17 cellular contexts compared by ENCODE assay signal in genomic region chr13:93867481-93867880, GRCh38.
"Had no signal": no experiment of that assay in that cellular context is flagged by ENCODE, and none has a peak within 500 bp of the region (broad histone marks: within the 10 kb centered on the region; RNA-seq: fewer than 3 reads in every experiment).

No MANE protein-coding gene starts in this region.

- H3K27ac ChIP-seq: coronary artery, psoas muscle, skin epidermis, transverse colon, vagina had no signal

- H3K27me3 ChIP-seq: transverse colon, vagina had no signal

- H3K9me3 ChIP-seq: psoas muscle, transverse colon, vagina had no signal

- ATAC-seq: activated CD8-positive, alpha-beta T cell treated with anti-CD3 and anti-CD28 coated beads for 36 hours; naive thymus-derived CD8-positive, alpha-beta T cell; psoas muscle; right cardiac atrium had no signal

- DNase-seq: activated CD4-positive, alpha-beta T cell treated with anti-CD3 and anti-CD28 coated beads, Interleukin-2, amount 10 ng/mL, durations not matched to agents 24 days and 14 days; activated CD8-positive, alpha-beta T cell treated with anti-CD3 and anti-CD28 coated beads for 36 hours; activated naive CD4-positive, alpha-beta T cell treated with Interleukin-2 at 50 U/mL for 16 hours; activated naive CD8-positive, alpha-beta T cell treated with anti-CD3 and anti-CD28 coated beads, Interleukin-2, amount 10 ng/mL, durations not matched to agents 7 days and 5 days; activated T-cell treated with anti-CD3 and anti-CD28 coated beads, Interleukin-2, amount 50 U/mL, for 24 hours; anterior cingulate cortex; erythroblast; immature natural killer cell; mesendoderm; naive thymus-derived CD8-positive, alpha-beta T cell; psoas muscle; right cardiac atrium; T-helper 9 cell; transverse colon had no signal

- H3K4me3 ChIP-seq: coronary artery, psoas muscle, skin epidermis, transverse colon, vagina had no signal

- H3K4me1 ChIP-seq: psoas muscle, transverse colon, vagina had no signal

- H3K36me3 ChIP-seq: transverse colon, vagina had no signal
